In the genomic region with DNA sequence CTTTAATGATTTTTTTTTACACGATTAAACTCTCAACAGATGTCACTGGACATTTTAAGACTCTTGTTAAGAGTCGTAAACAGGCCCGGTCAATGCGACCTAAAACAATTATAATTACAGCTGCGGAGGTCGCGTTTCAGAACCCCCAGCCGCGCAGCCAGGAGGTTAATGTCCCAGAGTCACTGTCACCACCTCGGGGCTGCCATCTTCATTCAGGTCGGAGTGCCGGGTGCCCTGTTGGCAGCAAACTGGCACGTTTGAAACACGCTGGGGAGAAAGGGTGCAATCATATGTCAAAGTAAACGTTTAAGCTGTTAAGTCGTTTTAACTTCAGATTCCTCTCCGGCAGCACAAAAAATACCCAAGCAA, we compare ENCODE assay signal across 9 cellular contexts. TPM values are rescaled to one million over a fixed set of nuclear protein-coding genes. Genes with fewer than 3 reads are reported as not detected.
A peak's percentile ranks its signal among the peaks of the same experiment; 100 is the strongest.
DNase-seq lines count a peak whose midpoint lies in the region; ATAC-seq and TF ChIP-seq lines count a peak whose summit lies in the region.
"Had no signal": no experiment of that assay in that cellular context is flagged by ENCODE, and none has a peak within 500 bp of the region (broad histone marks: within the 10 kb centered on the region; RNA-seq: fewer than 3 reads in every experiment).

No MANE protein-coding gene starts in this region.

- H3K9me3 Mint-ChIP-seq in stimulated activated naive CD8-positive, alpha-beta T cell treated with anti-CD3 and anti-CD28 coated beads, Interleukin-15, Interleukin-2, amounts not matched to agents 100 ng/mL and 50 ng/mL, for 24 hours = no peaks in the 10 kb centered on the region

- peaks cover 7% of the 10 kb centered on the region for H3K4me1 ChIP-seq in mesendoderm (ENCODE audit: control insufficient read depth, low read depth, low read length)

- TF ChIP-seq CTCF in astrocyte of the spinal cord (IDR thresholded peaks at IDR 0.05; ENCODE audit: low read depth, low read length) = no peak

- H3K79me2 ChIP-seq in mesendoderm (ENCODE audit: control insufficient read depth, insufficient read depth, low read length) = peaks cover 9% of the 10 kb centered on the region

- H3K4me1 Mint-ChIP-seq in stimulated activated naive CD8-positive, alpha-beta T cell treated with anti-CD3 and anti-CD28 coated beads, Interleukin-15, Interleukin-2, amounts not matched to agents 100 ng/mL and 50 ng/mL, for 24 hours (ENCODE audit: low read depth) = peaks cover 15% of the 10 kb centered on the region

- peak overlapping the region; percentile 66 for H3K4me2 ChIP-seq in mesendoderm (ENCODE audit: low read length)

- no peaks in the 10 kb centered on the region for H3K27me3 ChIP-seq in mesendoderm (ENCODE audit: insufficient read depth, low read length, poor library complexity)

- peak overlapping the region; percentile 81 for H3K4me3 Mint-ChIP-seq in stimulated activated naive CD8-positive, alpha-beta T cell treated with anti-CD3 and anti-CD28 coated beads, Interleukin-15, Interleukin-2, amounts not matched to agents 100 ng/mL and 50 ng/mL, for 24 hours

- no peak overlapping the region for H4K8ac ChIP-seq in mesendoderm (ENCODE audit: low read depth, low read length)

- no peaks in the 10 kb centered on the region for H3K36me3 Mint-ChIP-seq in stimulated activated naive CD8-positive, alpha-beta T cell treated with anti-CD3 and anti-CD28 coated beads, Interleukin-15, Interleukin-2, amounts not matched to agents 100 ng/mL and 50 ng/mL, for 24 hours (ENCODE audit: low read depth)

- ATAC-seq in stimulated activated naive CD8-positive, alpha-beta T cell treated with anti-CD3 and anti-CD28 coated beads, Interleukin-15, Interleukin-2, amounts not matched to agents 100 U/mL and 50 U/mL, for 24 hours = no peak
- no peak for ATAC-seq in HG03095 (IDR thresholded peaks at IDR 0.05; ENCODE audit: unreplicated experiment)
- no peak for ATAC-seq in HG03280 (IDR thresholded peaks at IDR 0.05; ENCODE audit: unreplicated experiment)

- peak overlapping the region; percentile 87 for H3K27ac ChIP-seq in mesendoderm (ENCODE audit: low read depth, low read length)

- no peak for DNase-seq in stimulated activated naive CD8-positive, alpha-beta T cell treated with anti-CD3 and anti-CD28 coated beads, Interleukin-15, Interleukin-2, amounts not matched to agents 100 U/mL and 50 U/mL, for 24 hours
- DNase-seq in astrocyte of the spinal cord (ENCODE audit: low read depth, low spot score) (no peak), mesendoderm (no peak), NOMO-1 (lab: John Stamatoyannopoulos, UW; ENCODE audit: unreplicated experiment in 2 of 2) (no peak), KBM-7 (no peak)
- DNase-seq: stimulated activated naive CD4-positive, alpha-beta T cell had no signal

- peak overlapping the region; percentile 96 for H3K56ac ChIP-seq in mesendoderm (ENCODE audit: low read length)

- peak overlapping the region; percentile 14 for H3K27ac Mint-ChIP-seq in stimulated activated naive CD8-positive, alpha-beta T cell treated with anti-CD3 and anti-CD28 coated beads, Interleukin-15, Interleukin-2, amounts not matched to agents 100 ng/mL and 50 ng/mL, for 24 hours

- no peak overlapping the region for H2BK15ac ChIP-seq in mesendoderm (replicated peaks; ENCODE audit: low read depth)

- H3K18ac ChIP-seq in mesendoderm (ENCODE audit: low read length) = peak overlapping the region; percentile 15

- no peaks in the 10 kb centered on the region for H3K79me1 ChIP-seq in mesendoderm (ENCODE audit: low read length)

- H3K4me3 ChIP-seq in astrocyte of the spinal cord (ENCODE audit: low read depth, low read length) (peak overlapping the region; percentile 33), mesendoderm (ENCODE audit: low read length) (peak overlapping the region; percentile 67)

- H3K4ac ChIP-seq in mesendoderm (ENCODE audit: low read depth, low read length) = no peak overlapping the region

- WGBS in mesendoderm (ENCODE audit: extremely low coverage, insufficient coverage, low lambda C conversion rate) = no CpG with 5 or more reads among the region's 17 CpGs

- no peak overlapping the region for H4K5ac ChIP-seq in mesendoderm (ENCODE audit: low read length)

- in situ Hi-C loops in astrocyte of the spinal cord (cut with HindIII; ENCODE audit: low sequenced_read_pairs) = no loop called here
- in situ Hi-C loops in KBM-7 (cut with MboI; ENCODE audit: low pct_unique_long_range_greater_than_20kb, low sequenced_read_pairs) = no loop called here

- H3K9ac ChIP-seq in mesendoderm (ENCODE audit: low read length) = peak overlapping the region; percentile 92

- peak overlapping the region; percentile 57 for H3K23ac ChIP-seq in mesendoderm (ENCODE audit: low read length)

- no peak overlapping the region for H2BK120ac ChIP-seq in mesendoderm (ENCODE audit: low read depth, low read length)

- no peaks in the 10 kb centered on the region for H3K36me3 ChIP-seq in mesendoderm (ENCODE audit: control insufficient read depth, insufficient read depth, low read length)

- peaks cover 52% of the 10 kb centered on the region for H3K27me3 Mint-ChIP-seq in stimulated activated naive CD8-positive, alpha-beta T cell treated with anti-CD3 and anti-CD28 coated beads, Interleukin-15, Interleukin-2, amounts not matched to agents 100 ng/mL and 50 ng/mL, for 24 hours

- H2BK5ac ChIP-seq in mesendoderm (ENCODE audit: low read length) = no peak overlapping the region

- H2AK5ac ChIP-seq in mesendoderm (ENCODE audit: low read length) = no peak overlapping the region

RNA-seq across cellular contexts. Expression of a gene that starts 0.7 kb away (rescaled TPM):
- polyA plus RNA-seq in mesendoderm (2013, experiment 1 of 2) = 7.4 TPM
- polyA plus RNA-seq in mesendoderm (2013, experiment 2 of 2) = 8.1 TPM
